Comparison of ENCODE assay signal across 10 cellular contexts in genomic region chr6:30752164-30752927, GRCh38.
DNase-seq lines count a peak whose midpoint lies in the region; ATAC-seq and TF ChIP-seq lines count a peak whose summit lies in the region.
"Had no signal": no experiment of that assay in that cellular context is flagged by ENCODE, and none has a peak within 500 bp of the region (broad histone marks: within the 10 kb centered on the region; RNA-seq: fewer than 3 reads in every experiment).

No MANE protein-coding gene starts in this region.

- H3K9ac ChIP-seq in parathyroid adenoma: no peak overlapping the region

- no peak for TF ChIP-seq POLR2A in GM18505 (IDR thresholded peaks at IDR 0.05; ENCODE audit: borderline replicate concordance, extremely low read depth, insufficient read depth, insufficient read length)

- H3K27ac ChIP-seq in parathyroid adenoma: peak overlapping the region; percentile 76
- H3K27ac ChIP-seq: 22Rv1 had no signal

- peaks cover 5% of the 10 kb centered on the region for H3K4me1 ChIP-seq in parathyroid adenoma

- H2AFZ ChIP-seq in parathyroid adenoma: peak overlapping the region; percentile 56

- H3K9me3 ChIP-seq in parathyroid adenoma (ENCODE audit: control insufficient read depth, low read length): no peaks in the 10 kb centered on the region

- H3K36me3 ChIP-seq in parathyroid adenoma (ENCODE audit: control insufficient read depth, insufficient read depth, low read length): no peaks in the 10 kb centered on the region

- H3K4me3 ChIP-seq in foreskin fibroblast (ENCODE audit: low read depth in 1 of 2, low read length in 2 of 2) (peak overlapping the region in 1 of 2 donors; percentile 18), parathyroid adenoma (ENCODE audit: low read depth, low read length) (no peak overlapping the region)

- TF ChIP-seq CTCF in foreskin fibroblast (IDR thresholded peaks at IDR 0.05; ENCODE audit: low read depth, low read length): no peak
- no peak for TF ChIP-seq CTCF in parathyroid adenoma (IDR thresholded peaks at IDR 0.05)
- no peak for TF ChIP-seq CTCF in GM20000 (IDR thresholded peaks at IDR 0.05; ENCODE audit: extremely low read depth, missing control alignments)

- DNase-seq in DMS153 (lab: John Stamatoyannopoulos, UW) (peak; percentile 24), DMS153 treated with DMSO at 0.1 percent for 48 hours (lab: John Stamatoyannopoulos, UW; ENCODE audit: unreplicated experiment) (no peak), T1000 (lab: John Stamatoyannopoulos, UW) (peak; percentile 100), foreskin fibroblast (peak; percentile 100), GM20000 (ENCODE audit: low spot score) (no peak)
- no peak for DNase-seq in activated CD8-positive, alpha-beta memory T cell treated with anti-CD3 and anti-CD28 coated beads for 24 hours
- DNase-seq: activated B cell treated with CpG ODN at 0.5 μM for 24 hours had no signal

- H3K4me2 ChIP-seq in parathyroid adenoma (ENCODE audit: low read length): no peak overlapping the region

- no peaks in the 10 kb centered on the region for H3K79me2 ChIP-seq in parathyroid adenoma

- no peak for ATAC-seq in GM18505 (IDR thresholded peaks at IDR 0.05; ENCODE audit: unreplicated experiment)

- no peaks in the 10 kb centered on the region for H3K27me3 ChIP-seq in parathyroid adenoma (ENCODE audit: control insufficient read depth, insufficient read depth, low read length)

Comparison
In these comparisons a context has a peak if more than half of its experiments do, and no peak if none do; other contexts are left out.
1. DNase-seq: peak in DMS153 (single experiment), T1000 (single experiment) and foreskin fibroblast (2 of 2); none in DMS153 treated with DMSO at 0.1 percent for 48 hours (single experiment), activated CD8-positive, alpha-beta memory T cell treated with anti-CD3 and anti-CD28 coated beads for 24 hours (single experiment) and GM20000 (single experiment).